ENCODE assay signal across 6 cellular contexts in genomic region chr12:55706840-55707671, GRCh38. TPM values are rescaled to one million over a fixed set of nuclear protein-coding genes. Genes with fewer than 3 reads are reported as not detected.
DNase-seq lines count a peak whose midpoint lies in the region; ATAC-seq, FAIRE-seq and TF ChIP-seq lines count a peak whose summit lies in the region.

No MANE protein-coding gene starts in this region.

- H3K27ac ChIP-seq in HUES64 (ENCODE audit: low read depth, low read length), result peak overlapping the region; percentile 48; the same call in 1 of the 2 replicates
- no peak overlapping the region for H3K27ac ChIP-seq in brain microvascular endothelial cell

- 0 out of 2 replicates have a peak, but pooled peaks cover 2% of the 10 kb centered on the region for H3K36me3 ChIP-seq in HUES64 (ENCODE audit: insufficient read depth, low read length)
- H3K36me3 ChIP-seq in brain microvascular endothelial cell (replicated peaks), result no peaks in the 10 kb centered on the region

- H3K4me1 ChIP-seq in HUES64 (ENCODE audit: insufficient read depth, low read length), result peaks cover 27% of the 10 kb centered on the region

- H3K9me3 ChIP-seq in HUES64 (ENCODE audit: insufficient read depth, low read depth, low read length), result no peaks in the 10 kb centered on the region

- peak overlapping the region; percentile 84 for H3K9ac ChIP-seq in HUES64 (ENCODE audit: low read depth, low read length)

- peak overlapping the region; percentile 87 for H3K4me3 Mint-ChIP-seq in neural crest cell

- H3K36me3 Mint-ChIP-seq in neural crest cell (ENCODE audit: low read depth), result no peaks in the 10 kb centered on the region

- H3K27ac Mint-ChIP-seq in neural crest cell (ENCODE audit: unreplicated experiment), result no peak overlapping the region

- 2% methylated on average over 22 of the region's 23 CpGs for WGBS in HUES64

- TF ChIP-seq CTCF in brain microvascular endothelial cell (IDR thresholded peaks at IDR 0.05; ENCODE audit: low read depth, low read length, missing control alignments), result no peak
- no peak for TF ChIP-seq CTCF in neural crest cell (conservative IDR thresholded peaks at IDR 0.05)

- peaks cover 13% of the 10 kb centered on the region; the same call in 1 of the 2 replicates for H3K27me3 ChIP-seq in HUES64 (ENCODE audit: insufficient read depth, low read length)
- H3K27me3 ChIP-seq in brain microvascular endothelial cell (replicated peaks), result peaks cover 14% of the 10 kb centered on the region

- H3K4me3 ChIP-seq in HUES64 (ENCODE audit: low read length) (peak overlapping the region; percentile 99), brain microvascular endothelial cell (ENCODE audit: low read depth, low read length) (peak overlapping the region; percentile 51)

- no peak for ATAC-seq in HG03354 (IDR thresholded peaks at IDR 0.05; ENCODE audit: poor library complexity, severe bottlenecking, unreplicated experiment)

- H3K4me1 Mint-ChIP-seq in neural crest cell, result peaks cover 47% of the 10 kb centered on the region

- no peak for DNase-seq in brain microvascular endothelial cell
- DNase-seq in neural crest cell (ENCODE audit: low read depth, low spot score), result no peak
- no peak for DNase-seq in pons (ENCODE audit: low spot score)
- DNase-seq in frontal cortex (ENCODE audit: low spot score in 2 of 2), result no peak

- in situ Hi-C loops in brain microvascular endothelial cell (cut with HindIII; ENCODE audit: low pct_ligation_motif_present, low sequenced_read_pairs), result no loop called here

- no peak for FAIRE-seq in frontal cortex (lab: Jason Lieb, UNC)

- peaks cover 53% of the 10 kb centered on the region for H3K27me3 Mint-ChIP-seq in neural crest cell (ENCODE audit: low read depth)

- H3K9me3 Mint-ChIP-seq in neural crest cell, result no peaks in the 10 kb centered on the region

RNA-seq across cellular contexts. Expression of gene ITGA7, which starts 0.6 kb away (rescaled TPM):
- polyA plus RNA-seq in HUES64 (2013, experiment 1 of 2), result 43.8 TPM
- 45.1 TPM for polyA plus RNA-seq in HUES64 (2013, experiment 2 of 2)
- total RNA-seq in neural crest cell (57.9 and 63.7 TPM in 2 replicates), frontal cortex (3.7 TPM)

RNA-seq across cellular contexts. Expression of gene BLOC1S1, which starts 8.8 kb away (rescaled TPM):
- polyA plus RNA-seq in HUES64 (2013, experiment 1 of 2), result 90.1 TPM
- 106 TPM for polyA plus RNA-seq in HUES64 (2013, experiment 2 of 2)
- total RNA-seq in neural crest cell (105 and 111 TPM in 2 replicates), frontal cortex (21.2 TPM)

RNA-seq across cellular contexts. Expression of gene RDH5, which starts 13.1 kb away (rescaled TPM):
- 2.1 TPM for polyA plus RNA-seq in HUES64 (2013, experiment 1 of 2)
- polyA plus RNA-seq in HUES64 (2013, experiment 2 of 2), result 1.6 TPM
- total RNA-seq in neural crest cell (10.4 and 14.2 TPM in 2 replicates), frontal cortex (4.5 TPM)

RNA-seq across cellular contexts. Expression of gene CD63, which starts 21.8 kb away (rescaled TPM):
- polyA plus RNA-seq in HUES64 (2013, experiment 1 of 2), result 373 TPM
- polyA plus RNA-seq in HUES64 (2013, experiment 2 of 2), result 387 TPM
- total RNA-seq in neural crest cell (535 and 560 TPM in 2 replicates), frontal cortex (227 TPM)

RNA-seq across cellular contexts. Expression of gene GDF11, which starts 35.9 kb away (rescaled TPM):
- polyA plus RNA-seq in HUES64 (2013, experiment 1 of 2), result 16.3 TPM
- 16.2 TPM for polyA plus RNA-seq in HUES64 (2013, experiment 2 of 2)
- total RNA-seq in neural crest cell (66.6 and 67.0 TPM in 2 replicates), frontal cortex (6.1 TPM)

Comparison
In these comparisons a context has a peak if more than half of its experiments do, and no peak if none do; other contexts are left out.
1. RNA of gene ITGA7, which starts 0.6 kb away (total RNA-seq): 57.9 to 63.7 TPM in neural crest cell; 3.7 TPM in frontal cortex (single experiment); every median in the first group is over 10 times any median in the second.